Comparison of ENCODE assay signal across 11 cellular contexts in genomic region chr5:52837591-52838001, GRCh38. TPM values are rescaled to one million over a fixed set of nuclear protein-coding genes. Genes with fewer than 3 reads are reported as not detected.
DNase-seq lines count a peak whose midpoint lies in the region; ATAC-seq, FAIRE-seq and TF ChIP-seq lines count a peak whose summit lies in the region.
"Had no signal": no experiment of that assay in that cellular context is flagged by ENCODE, and none has a peak within 500 bp of the region (broad histone marks: within the 10 kb centered on the region; RNA-seq: fewer than 3 reads in every experiment).

No MANE protein-coding gene starts in this region.

- H3K4me3 ChIP-seq in choroid plexus epithelial cell (ENCODE audit: low read depth, low read length): peak overlapping the region; percentile 15
- no peak overlapping the region for H3K4me3 ChIP-seq in lower lobe of right lung
- no peak overlapping the region for H3K4me3 ChIP-seq in spleen
- H3K4me3 ChIP-seq: BLaER1 had no signal

- H3K36me3 ChIP-seq in lower lobe of right lung: no peaks in the 10 kb centered on the region
- H3K36me3 ChIP-seq in spleen: no peaks in the 10 kb centered on the region
- H3K36me3 ChIP-seq: BLaER1 had no signal

- H3K9me3 ChIP-seq in lower lobe of right lung (no peaks in the 10 kb centered on the region), spleen (no peaks in the 10 kb centered on the region)
- H3K9me3 ChIP-seq: BLaER1 had no signal

- no peak for DNase-seq in H54 (ENCODE audit: insufficient read length, low spot score)
- peak; percentile 87 for DNase-seq in choroid plexus epithelial cell (ENCODE audit: low read depth)
- DNase-seq in lower lobe of right lung: no peak
- DNase-seq in spleen: no peak
- DNase-seq in NCI-H2196 treated with DMSO at 0.1 percent for 48 hours (lab: John Stamatoyannopoulos, UW; ENCODE audit: unreplicated experiment): no peak
- no peak for DNase-seq in NCI-H2029 treated with DMSO at 0.1 percent for 48 hours (lab: John Stamatoyannopoulos, UW)
- DNase-seq: H7, NCI-H1048 had no signal

- TF ChIP-seq POLR2A in H54 (IDR thresholded peaks at IDR 0.05; ENCODE audit: low read depth, low read length): no peak
- TF ChIP-seq POLR2A in spleen (IDR thresholded peaks at IDR 0.05): no peak

- intact Hi-C loops in lower lobe of right lung (cut with DNase I): no loop called here
- intact Hi-C loops in spleen (cut with DNase I; ENCODE audit: low total_unique reads): no loop called here

- FAIRE-seq in H54 (lab: Jason Lieb, UNC): peak; percentile 33

- ATAC-seq in lower lobe of right lung: no peak
- ATAC-seq in HG02973 (IDR thresholded peaks at IDR 0.05; ENCODE audit: unreplicated experiment): no peak
- no peak for ATAC-seq in HG02798 (IDR thresholded peaks at IDR 0.05; ENCODE audit: poor library complexity, unreplicated experiment)

- H3K27me3 ChIP-seq in lower lobe of right lung (ENCODE audit: low read depth) (no peaks in the 10 kb centered on the region), spleen (replicated peaks in 1 of 7) (no peaks in the 10 kb centered on the region)
- H3K27me3 ChIP-seq: BLaER1 had no signal

- peak overlapping the region; percentile 63 for H3K27ac ChIP-seq in lower lobe of right lung
- peak overlapping the region in 7 of 8 donors; percentile 44 to 72 (median 58) for H3K27ac ChIP-seq in spleen
- H3K27ac ChIP-seq: BLaER1 had no signal

- 70 to 81% (median 74%) methylated on average over 2 of the region's 2 CpGs for WGBS in spleen, 5 donors

- no peaks in the 10 kb centered on the region for H3K4me1 ChIP-seq in lower lobe of right lung
- H3K4me1 ChIP-seq in spleen: peaks cover 0 to 39% (median 24%) of the 10 kb centered on the region in 6 donors
- H3K4me1 ChIP-seq: BLaER1 had no signal

- TF ChIP-seq CTCF in choroid plexus epithelial cell (conservative IDR thresholded peaks at IDR 0.05; ENCODE audit: low read depth, low read length) (no peak), lower lobe of right lung (IDR thresholded peaks at IDR 0.05) (no peak), spleen (IDR thresholded peaks at IDR 0.05 in 8 of 11, conservative IDR thresholded peaks at IDR 0.05 in 3 of 11) (no peak)

RNA-seq across cellular contexts. Expression of gene ITGA1, which starts 49.9 kb away (rescaled TPM):
- 84.4 TPM for total RNA-seq in lower lobe of right lung
- 100 to 1,000 TPM; 197 to 505 (median 301) TPM for total RNA-seq in spleen
- polyA plus RNA-seq in spleen: 10 to 100 TPM in 1 of 3 donors, 1 to 10 TPM in 2; 8.3 to 17.0 (median 9.0) TPM

RNA-seq across cellular contexts. Expression of gene PELO, which starts 49.9 kb away (rescaled TPM):
- total RNA-seq in lower lobe of right lung: 31.5 TPM
- total RNA-seq in spleen: 100 to 1,000 TPM in 3 of 7 donors, 10 to 100 TPM in 4; 41.0 to 169 (median 92.9) TPM
- 10 to 100 TPM; 10.4 to 24.2 (median 17.7) TPM for polyA plus RNA-seq in spleen
